ENCODE assay signal across 8 cellular contexts in genomic region chr6:28981833-28982475, GRCh38.
DNase-seq lines count a peak whose midpoint lies in the region; ATAC-seq and TF ChIP-seq lines count a peak whose summit lies in the region.

No MANE protein-coding gene starts in this region.

- peaks cover 35 to 55% of the 10 kb centered on the region in 2 donors for H3K4me1 Mint-ChIP-seq in effector memory CD8-positive, alpha-beta T cell (ENCODE audit: low read depth in 2 of 2)

- no peak for TF ChIP-seq CTCF in 22Rv1 (IDR thresholded peaks at IDR 0.05)

- H3K27me3 Mint-ChIP-seq in effector memory CD8-positive, alpha-beta T cell, result peaks cover 34 to 50% of the 10 kb centered on the region in 2 donors

- H3K27ac Mint-ChIP-seq in effector memory CD8-positive, alpha-beta T cell, result peak overlapping the region; percentile 100

- peaks cover 30% of the 10 kb centered on the region for H3K36me3 Mint-ChIP-seq in effector memory CD8-positive, alpha-beta T cell (ENCODE audit: insufficient read depth)

- H3K9me3 Mint-ChIP-seq in effector memory CD8-positive, alpha-beta T cell, result no peaks in the 10 kb centered on the region

- ATAC-seq in GM18861 (IDR thresholded peaks at IDR 0.05; ENCODE audit: unreplicated experiment) (peak; percentile 40), HG03571 (IDR thresholded peaks at IDR 0.05; ENCODE audit: unreplicated experiment) (peak; percentile 42)
- ATAC-seq in effector memory CD8-positive, alpha-beta T cell (replicated peaks), result peak; percentile 71

- peak overlapping the region; percentile 99 for H3K27ac ChIP-seq in 22Rv1

- DNase-seq in NCI-H82 treated with DMSO at 0.1 percent for 48 hours (lab: John Stamatoyannopoulos, UW; ENCODE audit: unreplicated experiment) (peak; percentile 80), medulla oblongata (ENCODE audit: extremely low spot score) (peak; percentile 95)
- peak; percentile 95 for DNase-seq in activated CD8-positive, alpha-beta memory T cell treated with anti-CD3 and anti-CD28 coated beads for 24 hours
- peak; percentile 66 to 76 (median 75) for DNase-seq in effector memory CD8-positive, alpha-beta T cell
- peak; percentile 59 to 70 (median 60) for DNase-seq in stimulated activated CD4-positive, alpha-beta T cell treated with anti-CD3 and anti-CD28 coated beads, TNF-alpha, amount 100 ng/mL, for 4 hours (ENCODE audit: low read depth in 3 of 3)

- H3K4me3 Mint-ChIP-seq in effector memory CD8-positive, alpha-beta T cell, result peak overlapping the region; percentile 80 to 94

Comparison
In these comparisons a context has a peak if more than half of its experiments do, and no peak if none do; other contexts are left out.
1. Peak in every context shown above with its lines: DNase-seq, ATAC-seq and H3K27ac ChIP-seq.